In genomic region chr1:8702848-8703810, GRCh38 we compare ENCODE assay signal across 8 cellular contexts.
DNase-seq lines count a peak whose midpoint lies in the region; ATAC-seq and TF ChIP-seq lines count a peak whose summit lies in the region.

No MANE protein-coding gene starts in this region.

- peaks cover 48% of the 10 kb centered on the region for H3K4me1 ChIP-seq in vagina

- TF ChIP-seq POLR2A in vagina (IDR thresholded peaks at IDR 0.05): peak in 1 of 2 donors; percentile 69

- no peaks in the 10 kb centered on the region for H3K27me3 ChIP-seq in vagina

- H3K27ac ChIP-seq in angular gyrus (ENCODE audit: low read depth, low read length) (peak overlapping the region; percentile 64), vagina (peak overlapping the region; percentile 80)

- TF ChIP-seq CTCF in GM12865 (IDR thresholded peaks at IDR 0.05; ENCODE audit: insufficient read depth, low read depth, low read length, missing control alignments) (peak; percentile 17), vagina (IDR thresholded peaks at IDR 0.05) (no peak)

- H3K9me3 ChIP-seq in vagina: no peaks in the 10 kb centered on the region

- peak; percentile 56 for ATAC-seq in HG02623 (IDR thresholded peaks at IDR 0.05; ENCODE audit: unreplicated experiment)
- peak; percentile 94 for ATAC-seq in left ventricle myocardium superior

- intact Hi-C loops in left ventricle myocardium superior (cut with micrococcal nuclease) (no loop called here), vagina (cut with DNase I) (no loop called here)

- peak overlapping the region; percentile 83 for H3K4me3 ChIP-seq in GM12865 (ENCODE audit: low read depth, low read length)
- peak overlapping the region; percentile 68 to 70 for H3K4me3 ChIP-seq in vagina

- H3K36me3 ChIP-seq in vagina: no peaks in the 10 kb centered on the region

- peak; percentile 88 for DNase-seq in GM12865 (ENCODE audit: low read depth)
- DNase-seq in NCI-H128 (lab: John Stamatoyannopoulos, UW; ENCODE audit: unreplicated experiment): peak; percentile 95
- peak; percentile 96 for DNase-seq in SW480 (ENCODE audit: low spot score)
- peak; percentile 95 for DNase-seq in left ventricle myocardium superior
- DNase-seq in pons (ENCODE audit: low spot score): peak; percentile 95
- no peak for DNase-seq in vagina (ENCODE audit: extremely low spot score in 2 of 2)

Comparison
In these comparisons a context has a peak if more than half of its experiments do, and no peak if none do; other contexts are left out.
1. DNase-seq: peak in GM12865 (single experiment), NCI-H128 (single experiment), SW480 (single experiment), left ventricle myocardium superior (single experiment) and pons (single experiment); none in vagina (0 of 2).